ENCODE assay signal across 12 cellular contexts in genomic region chr6:53250761-53251672, GRCh38.
DNase-seq lines count a peak whose midpoint lies in the region.
"Had no signal": no experiment of that assay in that cellular context is flagged by ENCODE, and none has a peak within 500 bp of the region (broad histone marks: within the 10 kb centered on the region; RNA-seq: fewer than 3 reads in every experiment).

No MANE protein-coding gene starts in this region.

- no peaks in the 10 kb centered on the region for H3K27me3 Mint-ChIP-seq in activated CD4-positive, alpha-beta memory T cell treated with anti-CD3 and anti-CD28 coated beads for 36 hours
- H3K27me3 Mint-ChIP-seq: activated naive CD8-positive, alpha-beta T cell treated with anti-CD3 and anti-CD28 coated beads for 36 hours; CD4-positive, alpha-beta T cell had no signal

- intact Hi-C loops in activated CD4-positive, alpha-beta memory T cell treated with anti-CD3 and anti-CD28 coated beads for 36 hours (cut with micrococcal nuclease), result no loop called here

- in situ Hi-C loops in KBM-7 (cut with MboI; ENCODE audit: low pct_unique_long_range_greater_than_20kb, low sequenced_read_pairs), result no loop called here

- no peak overlapping the region for H3K4me3 Mint-ChIP-seq in activated CD4-positive, alpha-beta memory T cell treated with anti-CD3 and anti-CD28 coated beads for 36 hours
- H3K4me3 Mint-ChIP-seq: activated naive CD8-positive, alpha-beta T cell treated with anti-CD3 and anti-CD28 coated beads for 36 hours; CD4-positive, alpha-beta T cell had no signal

- CTCF ChIA-PET in activated CD4-positive, alpha-beta memory T cell treated with anti-CD3 and anti-CD28 coated beads for 36 hours (lab: Charles Lee), result interaction anchor here (0.9 kb wide), 1 partner anchor 36 kb away, joined by 3 read pairs; no protein-coding TSS in a partner anchor

- DNase-seq in GM03348 (ENCODE audit: low spot score), result peak; percentile 13
- DNase-seq in astrocyte of the hippocampus (ENCODE audit: low read depth, low spot score), result peak; percentile 34
- DNase-seq in foreskin melanocyte, result peak; percentile 62
- DNase-seq in renal cortical epithelial cell (ENCODE audit: low read depth), result peak; percentile 76
- DNase-seq in NCI-H82 (lab: John Stamatoyannopoulos, UW), result no peak
- no peak for DNase-seq in activated CD4-positive, alpha-beta memory T cell treated with anti-CD3 and anti-CD28 coated beads for 36 hours
- DNase-seq in retina, result no peak
- no peak for DNase-seq in KBM-7
- DNase-seq: activated naive CD8-positive, alpha-beta T cell treated with anti-CD3 and anti-CD28 coated beads for 36 hours; CD4-positive, alpha-beta T cell; NCI-H187; T-helper 1 cell had no signal

- peaks cover 2% of the 10 kb centered on the region for H3K4me1 Mint-ChIP-seq in activated CD4-positive, alpha-beta memory T cell treated with anti-CD3 and anti-CD28 coated beads for 36 hours (ENCODE audit: low read depth)
- H3K4me1 Mint-ChIP-seq: activated naive CD8-positive, alpha-beta T cell treated with anti-CD3 and anti-CD28 coated beads for 36 hours had no signal

- no peaks in the 10 kb centered on the region for H3K9me3 Mint-ChIP-seq in activated CD4-positive, alpha-beta memory T cell treated with anti-CD3 and anti-CD28 coated beads for 36 hours
- H3K9me3 Mint-ChIP-seq: activated naive CD8-positive, alpha-beta T cell treated with anti-CD3 and anti-CD28 coated beads for 36 hours; CD4-positive, alpha-beta T cell had no signal

- H3K27ac Mint-ChIP-seq in activated CD4-positive, alpha-beta memory T cell treated with anti-CD3 and anti-CD28 coated beads for 36 hours, result no peak overlapping the region
- H3K27ac Mint-ChIP-seq: activated naive CD8-positive, alpha-beta T cell treated with anti-CD3 and anti-CD28 coated beads for 36 hours; CD4-positive, alpha-beta T cell had no signal

- peaks cover 11% of the 10 kb centered on the region for H3K36me3 Mint-ChIP-seq in activated CD4-positive, alpha-beta memory T cell treated with anti-CD3 and anti-CD28 coated beads for 36 hours

- POLR2A ChIA-PET in activated CD4-positive, alpha-beta memory T cell treated with anti-CD3 and anti-CD28 coated beads for 36 hours (lab: Charles Lee), result no interaction called here

Comparison
In these comparisons a context has a peak if more than half of its experiments do, and no peak if none do; other contexts are left out.
1. DNase-seq: peak in GM03348 (single experiment), astrocyte of the hippocampus (single experiment), foreskin melanocyte (single experiment) and renal cortical epithelial cell (single experiment); none in NCI-H82 (single experiment), activated CD4-positive, alpha-beta memory T cell treated with anti-CD3 and anti-CD28 coated beads for 36 hours (single experiment), retina (single experiment) and KBM-7 (single experiment).